8 cellular contexts compared by ENCODE assay signal in the genomic region with DNA sequence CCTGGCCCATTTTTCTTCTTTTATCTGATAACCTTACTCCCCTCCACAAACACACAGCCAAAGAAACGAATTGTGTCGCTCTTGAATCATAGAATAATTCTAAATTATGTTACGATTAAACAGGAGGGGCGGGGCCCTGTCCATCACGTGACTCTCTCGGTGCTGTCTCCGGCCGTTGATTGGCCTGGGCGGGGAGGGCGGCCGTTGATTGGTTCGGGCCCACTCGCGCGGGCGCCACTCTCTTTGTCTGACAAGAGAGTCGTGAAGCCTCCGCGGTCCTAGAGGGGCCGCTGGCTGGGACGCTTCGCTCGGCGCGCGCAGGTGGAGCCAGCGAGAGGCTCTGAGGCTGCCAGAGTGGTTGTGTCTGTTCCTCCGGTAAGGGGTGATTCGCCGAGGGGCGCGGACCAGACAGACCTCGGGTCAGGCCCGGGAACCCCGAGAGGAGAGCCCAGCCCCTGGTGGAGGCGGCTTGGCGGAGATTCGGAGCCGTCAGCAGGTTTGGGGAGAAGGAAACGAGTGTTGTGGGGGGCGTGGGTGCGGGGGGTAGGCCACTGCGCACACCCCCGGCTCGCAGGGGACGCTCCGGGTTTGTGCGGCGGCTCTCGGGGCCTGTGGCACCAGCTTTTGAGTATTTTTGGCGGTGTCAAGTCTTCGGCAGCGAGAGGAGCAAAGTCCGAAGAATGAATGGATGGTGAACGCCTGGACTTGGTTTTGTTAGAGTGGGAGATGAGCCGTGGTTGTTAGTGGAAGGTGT. TPM values are rescaled to one million over a fixed set of nuclear protein-coding genes. Genes with fewer than 3 reads are reported as not detected.
DNase-seq lines count a peak whose midpoint lies in the region; ATAC-seq and TF ChIP-seq lines count a peak whose summit lies in the region.

A gene (plus strand): TSS at position 330 of the 754 bp plus-strand sequence. CDS start 3,567 bp downstream, outside the sequence.

- peak within 1 kb of the TSS; percentile 87 to 94 for H3K27ac Mint-ChIP-seq in activated naive CD4-positive, alpha-beta T cell treated with anti-CD3 and anti-CD28 coated beads, Interleukin-2, amount 50 U/mL, for 72 hours

- peaks cover 12% of the 10 kb centered on the region for H3K4me1 ChIP-seq in testis

- 0% methylated on average over 48 to 56 of the region's 56 CpGs for WGBS in testis, 2 donors

- DNase-seq in NCI-H1092 treated with DMSO at 0.1 percent for 48 hours (lab: John Stamatoyannopoulos, UW) (peak; percentile 98), SKM-1 (lab: John Stamatoyannopoulos, UW; ENCODE audit: unreplicated experiment) (peak; percentile 89), glomerular endothelial cell (ENCODE audit: extremely low read depth, low read depth, low spot score) (peak; percentile 71), occipital lobe (lab: John Stamatoyannopoulos, UW) (peak; percentile 97), testis (peak; percentile 100)
- DNase-seq in activated naive CD4-positive, alpha-beta T cell treated with anti-CD3 and anti-CD28 coated beads, Interleukin-2, amount 50 U/mL, for 72 hours (ENCODE audit: low spot score in 2 of 2), result peak; percentile 95 to 96

- no peaks in the 10 kb centered on the region for H3K27me3 ChIP-seq in testis

- H3K4me3 ChIP-seq in GM08714 (ENCODE audit: low read length) (peak within 1 kb of the TSS; percentile 78), testis (peak within 1 kb of the TSS; percentile 78 to 86)

- peak; percentile 93 for ATAC-seq in HG02610 (IDR thresholded peaks at IDR 0.05; ENCODE audit: unreplicated experiment)
- peak; percentile 97 to 98 for ATAC-seq in activated naive CD4-positive, alpha-beta T cell treated with anti-CD3 and anti-CD28 coated beads, Interleukin-2, amount 50 U/mL, for 72 hours

- H3K27ac ChIP-seq in testis, result peak within 1 kb of the TSS; percentile 79 to 90

- intact Hi-C loops in testis (cut with DNase I; ENCODE audit: low total_unique reads), result no loop called here

- no peaks in the 10 kb centered on the region for H3K9me3 ChIP-seq in testis

- TF ChIP-seq POLR2A in testis (IDR thresholded peaks at IDR 0.05), result peak; percentile 20

- peaks cover 17 to 29% of the 10 kb centered on the region in 2 donors for H3K36me3 Mint-ChIP-seq in activated naive CD4-positive, alpha-beta T cell treated with anti-CD3 and anti-CD28 coated beads, Interleukin-2, amount 50 U/mL, for 72 hours

- no peak for TF ChIP-seq CTCF in testis (IDR thresholded peaks at IDR 0.05)

- H3K9me3 Mint-ChIP-seq in activated naive CD4-positive, alpha-beta T cell treated with anti-CD3 and anti-CD28 coated beads, Interleukin-2, amount 50 U/mL, for 72 hours, result no peaks in the 10 kb centered on the region

- H3K36me3 ChIP-seq in testis (ENCODE audit: low read depth, missing control alignments), result no peaks in the 10 kb centered on the region

RNA-seq across cellular contexts. Expression of the gene that starts here (rescaled TPM):
- total RNA-seq in activated naive CD4-positive, alpha-beta T cell treated with anti-CD3 and anti-CD28 coated beads, Interleukin-2, amount 50 U/mL, for 72 hours, result 10 to 100 TPM; 21.5 to 49.7 TPM
- total RNA-seq in glomerular endothelial cell, result 4.7 and 11.4 TPM in 2 replicates
- 25.3 TPM for total RNA-seq in occipital lobe
- total RNA-seq in testis, result 10 to 100 TPM; 26.2 to 32.0 TPM
- 30.9 TPM for polyA plus RNA-seq in testis (ENCODE audit: insufficient read depth, low read depth, low replicate concordance)

Comparison
In these comparisons a context has a peak if more than half of its experiments do, and no peak if none do; other contexts are left out.
1. Peak in every context shown above with its lines: DNase-seq, ATAC-seq, H3K4me3 ChIP-seq and H3K27ac ChIP-seq.